In the genomic region with DNA sequence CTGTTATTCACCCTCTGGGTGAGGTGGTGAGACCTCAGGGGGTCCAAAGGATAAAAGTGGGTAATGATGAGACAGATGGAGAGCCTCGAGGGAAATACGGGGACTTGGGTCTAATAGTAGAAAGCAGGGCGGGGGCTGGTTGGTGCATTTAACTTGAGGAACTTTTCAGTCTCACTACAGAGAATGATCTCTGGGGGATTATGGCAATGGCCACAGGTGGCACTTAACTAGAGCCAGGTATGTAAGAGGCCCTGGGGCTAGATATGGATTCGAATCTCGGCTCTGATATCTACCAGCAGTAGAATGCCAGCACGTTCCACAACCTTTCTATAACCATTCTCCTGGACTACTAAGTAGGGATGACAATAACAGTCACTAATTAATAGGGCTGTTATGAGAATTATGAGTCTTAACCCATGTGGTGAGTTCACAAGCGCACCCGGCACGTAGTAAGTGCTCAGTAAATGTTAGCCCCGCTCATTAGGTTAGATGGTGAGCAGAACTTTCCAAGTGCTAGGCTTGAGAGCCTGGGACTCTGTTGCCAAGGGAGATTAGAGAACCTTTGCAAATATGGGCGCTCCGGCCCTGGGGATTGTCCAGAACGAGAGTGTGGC, we compare ENCODE assay signal across 9 cellular contexts. TPM values are rescaled to one million over a fixed set of nuclear protein-coding genes. Genes with fewer than 3 reads are reported as not detected.
A peak's percentile ranks its signal among the peaks of the same experiment; 100 is the strongest.
DNase-seq lines count a peak whose midpoint lies in the region; ATAC-seq, FAIRE-seq and TF ChIP-seq lines count a peak whose summit lies in the region.
"Had no signal": no experiment of that assay in that cellular context is flagged by ENCODE, and none has a peak within 500 bp of the region (broad histone marks: within the 10 kb centered on the region; RNA-seq: fewer than 3 reads in every experiment).

No MANE protein-coding gene starts in this region.

- peak overlapping the region; percentile 64 for H3K4me3 ChIP-seq in HUES48 (ENCODE audit: low read depth, low read length)
- H3K4me3 ChIP-seq in coronary artery: peak overlapping the region; percentile 72
- H3K4me3 ChIP-seq in neuron (ENCODE audit: low read length): peak overlapping the region; percentile 61
- no peak overlapping the region for H3K4me3 ChIP-seq in kidney (ENCODE audit: low read length in 2 of 2)

- no peaks in the 10 kb centered on the region for H3K9me3 ChIP-seq in CD4-positive, alpha-beta T cell (ENCODE audit: control insufficient read depth, low read length)
- H3K9me3 ChIP-seq in HUES48 (ENCODE audit: control insufficient read depth, insufficient read depth, low read length) (no peaks in the 10 kb centered on the region), neuron (ENCODE audit: low read length) (no peaks in the 10 kb centered on the region), kidney (ENCODE audit: control insufficient read depth in 1 of 2, low read length in 2 of 2) (no peaks in the 10 kb centered on the region)

- POLR2A ChIA-PET in CD4-positive, alpha-beta T cell (lab: Charles Lee): interaction anchor here (0.6 to 2.8 kb wide), 4 partner anchors 23 to 377 kb away, joined by 3 to 22 read pairs (median 6); a partner anchor contains a TSS

- H3K27me3 ChIP-seq in CD4-positive, alpha-beta T cell (ENCODE audit: control insufficient read depth, insufficient read depth, low read length): no peaks in the 10 kb centered on the region
- H3K27me3 ChIP-seq in HUES48 (ENCODE audit: control insufficient read depth, insufficient read depth, low read length): peaks cover 93% of the 10 kb centered on the region
- H3K27me3 ChIP-seq in neuron (ENCODE audit: insufficient read depth, low read length): no peaks in the 10 kb centered on the region

- H3K36me3 ChIP-seq in HUES48 (ENCODE audit: control insufficient read depth, insufficient read depth, low read length) (no peaks in the 10 kb centered on the region), neuron (ENCODE audit: insufficient read depth, low read length) (no peaks in the 10 kb centered on the region), kidney (ENCODE audit: control insufficient read depth in 1 of 2, insufficient read depth in 2 of 2, low read length in 2 of 2) (no peaks in the 10 kb centered on the region)

- FAIRE-seq in kidney (lab: Jason Lieb, UNC): no peak

- intact Hi-C loops in CD4-positive, alpha-beta T cell (cut with DNase I, micrococcal nuclease): loop anchor here (5.0 to 10.0 kb wide), 6 partner anchors 115 to 1397 kb away; a partner anchor contains a TSS
- intact Hi-C loops in kidney (cut with DNase I): no loop called here

- H3K27ac Mint-ChIP-seq in CD4-positive, alpha-beta T cell: peak overlapping the region; percentile 39

- H3K9me3 Mint-ChIP-seq in CD4-positive, alpha-beta T cell: no peaks in the 10 kb centered on the region

- peak overlapping the region; percentile 91 for H3K4me3 Mint-ChIP-seq in CD4-positive, alpha-beta T cell

- DNase-seq in CD4-positive, alpha-beta T cell: no peak
- DNase-seq in coronary artery (ENCODE audit: low spot score): no peak
- DNase-seq in NCI-H187 treated with DMSO at 0.1 percent for 48 hours (lab: John Stamatoyannopoulos, UW): no peak
- DNase-seq in NCI-H524 treated with DMSO at 0.1 percent for 48 hours (lab: John Stamatoyannopoulos, UW): no peak
- no peak for DNase-seq in kidney
- no peak for DNase-seq in NCI-H1930 (lab: John Stamatoyannopoulos, UW)
- DNase-seq: NCI-H1048 had no signal

- H3K27me3 Mint-ChIP-seq in CD4-positive, alpha-beta T cell: no peaks in the 10 kb centered on the region

- peaks cover 28% of the 10 kb centered on the region for H3K4me1 Mint-ChIP-seq in CD4-positive, alpha-beta T cell (ENCODE audit: low read depth)

- no peak for TF ChIP-seq CTCF in CD4-positive, alpha-beta T cell (IDR thresholded peaks at IDR 0.05)
- TF ChIP-seq CTCF in coronary artery (IDR thresholded peaks at IDR 0.05) (no peak), kidney (IDR thresholded peaks at IDR 0.05; ENCODE audit: borderline replicate concordance, extremely low read depth, insufficient read depth) (no peak)

- no peaks in the 10 kb centered on the region for H3K36me3 Mint-ChIP-seq in CD4-positive, alpha-beta T cell (ENCODE audit: low read depth)

- CTCF ChIA-PET in CD4-positive, alpha-beta T cell (lab: Charles Lee): interaction anchor here (1.6 kb wide), 1 partner anchor 13 kb away, joined by 3 read pairs; no protein-coding TSS in a partner anchor

- H3K9ac ChIP-seq in HUES48 (ENCODE audit: low read depth, low read length) (no peak overlapping the region), kidney (ENCODE audit: low read length in 2 of 2) (no peak overlapping the region)

- H2AFZ ChIP-seq in neuron (ENCODE audit: low read depth, low read length): peak overlapping the region; percentile 39

- H3K4me1 ChIP-seq in HUES48 (ENCODE audit: control insufficient read depth, insufficient read depth, low read length) (peaks cover 20% of the 10 kb centered on the region), neuron (ENCODE audit: insufficient read depth, low read length) (peaks cover 39% of the 10 kb centered on the region), kidney (ENCODE audit: control insufficient read depth in 1 of 2, insufficient read depth in 1 of 2, low read depth in 1 of 2, low read length in 2 of 2) (peaks cover 6 to 9% of the 10 kb centered on the region in 2 donors)

- H3K27ac ChIP-seq in CD4-positive, alpha-beta T cell (ENCODE audit: low read depth, low read length): no peak overlapping the region
- H3K27ac ChIP-seq in HUES48 (ENCODE audit: low read depth, low read length) (no peak overlapping the region), coronary artery (no peak overlapping the region), kidney (ENCODE audit: low read depth in 2 of 2, low read length in 2 of 2) (no peak overlapping the region)

- no peak for ATAC-seq in CD4-positive, alpha-beta T cell (ENCODE audit: poor library complexity)

RNA-seq across cellular contexts. Expression of a gene that starts 0.9 kb away (rescaled TPM):
- 1 to 10 TPM; 5.2 to 5.3 TPM for total RNA-seq in CD4-positive, alpha-beta T cell
- total RNA-seq in kidney: 11.6 TPM
- polyA plus RNA-seq in kidney (ENCODE audit: insufficient read depth, low read depth, low replicate concordance): 1.8 TPM

Comparison
In these comparisons a context has a peak if more than half of its experiments do, and no peak if none do; other contexts are left out.
1. H3K4me3 ChIP-seq: peak in HUES48 (single experiment), coronary artery (single experiment) and neuron (single experiment); none in kidney (0 of 2).